16 cellular contexts compared by ENCODE assay signal in the genomic region with DNA sequence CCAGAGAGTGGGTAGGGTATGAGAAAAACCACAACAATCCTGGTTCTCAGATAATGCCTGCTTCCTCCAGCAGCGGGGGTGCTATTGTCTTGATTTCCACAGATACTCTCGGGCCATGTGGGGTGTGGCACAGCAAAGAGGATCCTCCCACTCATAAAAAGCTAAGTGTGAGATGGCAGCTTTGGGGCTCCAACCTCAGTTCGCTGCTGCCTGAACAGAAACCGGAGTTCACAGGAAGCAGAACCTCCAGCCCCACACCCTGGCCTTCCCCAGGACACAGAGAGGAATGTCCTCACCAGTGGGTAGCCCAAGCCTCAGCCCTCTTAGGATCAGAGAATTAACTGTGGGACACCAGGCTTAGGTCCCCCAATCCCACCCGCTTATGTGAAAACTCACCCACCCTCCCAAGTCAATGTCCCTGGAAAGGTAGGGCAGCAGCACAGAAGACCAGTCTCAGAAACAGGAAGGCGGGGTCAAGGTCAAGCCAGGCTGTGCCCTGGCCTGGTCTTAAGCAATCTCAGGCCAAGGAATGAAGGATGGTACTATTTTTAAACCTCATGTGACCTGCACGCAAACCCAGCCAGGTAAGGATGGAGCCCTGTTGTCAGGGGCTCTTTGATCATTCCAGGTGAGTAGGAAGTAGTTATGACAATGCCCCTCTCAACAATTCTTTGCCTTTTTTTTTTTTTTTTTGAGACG. TPM values are rescaled to one million over a fixed set of nuclear protein-coding genes. Genes with fewer than 3 reads are reported as not detected.
DNase-seq lines count a peak whose midpoint lies in the region; ATAC-seq and TF ChIP-seq lines count a peak whose summit lies in the region.
"Had no signal": no experiment of that assay in that cellular context is flagged by ENCODE, and none has a peak within 500 bp of the region (broad histone marks: within the 10 kb centered on the region; RNA-seq: fewer than 3 reads in every experiment).

No MANE protein-coding gene starts in this region.

- DNase-seq in activated naive CD8-positive, alpha-beta T cell treated with anti-CD3 and anti-CD28 coated beads for 36 hours = no peak
- DNase-seq in activated naive CD8-positive, alpha-beta T cell treated with anti-CD3 and anti-CD28 coated beads, Interleukin-2, amount 50 U/mL, for 24 hours = no peak
- DNase-seq in coronary artery (ENCODE audit: low spot score) (no peak), mucosa of descending colon (peak; percentile 64 to 84 (median 71)), tibial nerve (ENCODE audit: low spot score in 2 of 2) (no peak)
- no peak for DNase-seq in effector memory CD4-positive, alpha-beta T cell
- DNase-seq: amygdala; DMS153; effector memory CD8-positive, alpha-beta T cell; NCI-H1436; NCI-H69 had no signal

- no peaks in the 10 kb centered on the region for H3K9me3 Mint-ChIP-seq in activated naive CD8-positive, alpha-beta T cell treated with anti-CD3 and anti-CD28 coated beads for 36 hours
- H3K9me3 Mint-ChIP-seq in activated naive CD8-positive, alpha-beta T cell treated with anti-CD3 and anti-CD28 coated beads, Interleukin-2, amount 50 U/mL, for 24 hours = no peaks in the 10 kb centered on the region
- H3K9me3 Mint-ChIP-seq: effector memory CD8-positive, alpha-beta T cell; type B pancreatic cell had no signal

- H3K36me3 ChIP-seq in mucosa of descending colon (ENCODE audit: low read depth) (no peaks in the 10 kb centered on the region), tibial nerve (peaks cover 0 to 62% (median 12%) of the 10 kb centered on the region in 3 donors)
- H3K36me3 ChIP-seq in effector memory CD4-positive, alpha-beta T cell (ENCODE audit: control insufficient read depth, insufficient read depth, low read length) = peaks cover 34% of the 10 kb centered on the region

- no peaks in the 10 kb centered on the region for H3K27me3 Mint-ChIP-seq in activated naive CD8-positive, alpha-beta T cell treated with anti-CD3 and anti-CD28 coated beads for 36 hours
- no peaks in the 10 kb centered on the region for H3K27me3 Mint-ChIP-seq in activated naive CD8-positive, alpha-beta T cell treated with anti-CD3 and anti-CD28 coated beads, Interleukin-2, amount 50 U/mL, for 24 hours
- H3K27me3 Mint-ChIP-seq: effector memory CD8-positive, alpha-beta T cell; type B pancreatic cell had no signal

- H3K4me1 ChIP-seq in mucosa of descending colon (ENCODE audit: low read depth) = peaks cover 60% of the 10 kb centered on the region
- peaks cover 0 to 94% (median 40%) of the 10 kb centered on the region in 4 donors for H3K4me1 ChIP-seq in tibial nerve
- no peaks in the 10 kb centered on the region for H3K4me1 ChIP-seq in effector memory CD4-positive, alpha-beta T cell (ENCODE audit: control insufficient read depth, insufficient read depth, low read length, poor library complexity, severe bottlenecking)

- TF ChIP-seq EP300 in tibial nerve (IDR thresholded peaks at IDR 0.05) = no peak

- H3K9me3 ChIP-seq in mucosa of descending colon (no peaks in the 10 kb centered on the region), tibial nerve (no peaks in the 10 kb centered on the region)
- H3K9me3 ChIP-seq in effector memory CD4-positive, alpha-beta T cell (ENCODE audit: control insufficient read depth, low read length) = no peaks in the 10 kb centered on the region
- H3K9me3 ChIP-seq: A549, SJSA1 had no signal

- no peak for TF ChIP-seq POLR2A in tibial nerve (IDR thresholded peaks at IDR 0.05)

- no peak overlapping the region for H3K4me3 Mint-ChIP-seq in activated naive CD8-positive, alpha-beta T cell treated with anti-CD3 and anti-CD28 coated beads for 36 hours
- H3K4me3 Mint-ChIP-seq in activated naive CD8-positive, alpha-beta T cell treated with anti-CD3 and anti-CD28 coated beads, Interleukin-2, amount 50 U/mL, for 24 hours = no peak overlapping the region
- H3K4me3 Mint-ChIP-seq: effector memory CD8-positive, alpha-beta T cell; type B pancreatic cell had no signal

- no peak for ATAC-seq in activated naive CD8-positive, alpha-beta T cell treated with anti-CD3 and anti-CD28 coated beads, Interleukin-2, amount 50 U/mL, for 24 hours
- ATAC-seq in mucosa of descending colon = peak; percentile 89
- no peak for ATAC-seq in GM19035 (IDR thresholded peaks at IDR 0.05; ENCODE audit: unreplicated experiment)
- no peak for ATAC-seq in esophagus mucosa
- ATAC-seq: A549; effector memory CD8-positive, alpha-beta T cell had no signal

- peaks cover 4% of the 10 kb centered on the region for H3K36me3 Mint-ChIP-seq in activated naive CD8-positive, alpha-beta T cell treated with anti-CD3 and anti-CD28 coated beads for 36 hours
- H3K36me3 Mint-ChIP-seq in activated naive CD8-positive, alpha-beta T cell treated with anti-CD3 and anti-CD28 coated beads, Interleukin-2, amount 50 U/mL, for 24 hours (ENCODE audit: low read depth) = peaks cover 11% of the 10 kb centered on the region

- no peak for TF ChIP-seq CTCF in coronary artery (IDR thresholded peaks at IDR 0.05)
- no peak for TF ChIP-seq CTCF in mucosa of descending colon (IDR thresholded peaks at IDR 0.05)
- no peak for TF ChIP-seq CTCF in tibial nerve (IDR thresholded peaks at IDR 0.05)

- peaks cover 33% of the 10 kb centered on the region for H3K4me1 Mint-ChIP-seq in activated naive CD8-positive, alpha-beta T cell treated with anti-CD3 and anti-CD28 coated beads for 36 hours
- peaks cover 16% of the 10 kb centered on the region for H3K4me1 Mint-ChIP-seq in activated naive CD8-positive, alpha-beta T cell treated with anti-CD3 and anti-CD28 coated beads, Interleukin-2, amount 50 U/mL, for 24 hours

- H3K27ac ChIP-seq in coronary artery = peak overlapping the region; percentile 52 to 99
- peak overlapping the region in 3 of 4 donors; percentile 18 to 71 (median 58) for H3K27ac ChIP-seq in tibial nerve
- H3K27ac ChIP-seq in effector memory CD4-positive, alpha-beta T cell (ENCODE audit: insufficient read depth, low read length, poor library complexity, severe bottlenecking) = no peak overlapping the region
- H3K27ac ChIP-seq: A549, SJSA1 had no signal

- 66 to 70% methylated on average over 6 to 8 of the region's 8 CpGs for WGBS in tibial nerve, 2 donors

- H3K4me3 ChIP-seq in coronary artery (no peak overlapping the region), mucosa of descending colon (no peak overlapping the region), tibial nerve (no peak overlapping the region)
- H3K4me3 ChIP-seq in effector memory CD4-positive, alpha-beta T cell (ENCODE audit: insufficient read depth, low read depth, low read length, poor library complexity, severe bottlenecking) = no peak overlapping the region
- H3K4me3 ChIP-seq: A549, SJSA1 had no signal

- intact Hi-C loops in mucosa of descending colon (cut with DNase I, micrococcal nuclease) = no loop called here

- H3K27ac Mint-ChIP-seq in activated naive CD8-positive, alpha-beta T cell treated with anti-CD3 and anti-CD28 coated beads for 36 hours = peak overlapping the region; percentile 5
- no peak overlapping the region for H3K27ac Mint-ChIP-seq in activated naive CD8-positive, alpha-beta T cell treated with anti-CD3 and anti-CD28 coated beads, Interleukin-2, amount 50 U/mL, for 24 hours
- H3K27ac Mint-ChIP-seq: effector memory CD8-positive, alpha-beta T cell; type B pancreatic cell had no signal

- H3K27me3 ChIP-seq in tibial nerve = no peaks in the 10 kb centered on the region
- H3K27me3 ChIP-seq in effector memory CD4-positive, alpha-beta T cell (replicated peaks; ENCODE audit: control insufficient read depth, insufficient read depth, low read length, poor library complexity, severe bottlenecking) = no peaks in the 10 kb centered on the region
- H3K27me3 ChIP-seq: SJSA1 had no signal

RNA-seq across cellular contexts. Expression of gene KCTD10, which starts 9.0 kb away (rescaled TPM):
- 10 to 100 TPM; 47.6 to 48.9 TPM for total RNA-seq in activated naive CD8-positive, alpha-beta T cell treated with anti-CD3 and anti-CD28 coated beads for 36 hours
- total RNA-seq in mucosa of descending colon = 10 to 100 TPM; 81.1 to 86.3 (median 86.0) TPM
- 10 to 100 TPM; 58.6 to 77.7 (median 67.2) TPM for total RNA-seq in tibial nerve
- 51.7 TPM for total RNA-seq in esophagus mucosa

RNA-seq across cellular contexts. Expression of gene UBE3B, which starts 9.3 kb away (rescaled TPM):
- total RNA-seq in activated naive CD8-positive, alpha-beta T cell treated with anti-CD3 and anti-CD28 coated beads for 36 hours = 10 to 100 TPM; 23.4 to 23.5 TPM
- 10 to 100 TPM; 52.5 to 62.3 (median 54.6) TPM for total RNA-seq in mucosa of descending colon
- 10 to 100 TPM; 51.0 to 93.5 (median 78.9) TPM for total RNA-seq in tibial nerve
- 29.6 TPM for total RNA-seq in esophagus mucosa

Comparison
In these comparisons a context has a peak if more than half of its experiments do, and no peak if none do; other contexts are left out.
1. DNase-seq: peak in mucosa of descending colon (3 of 3); none in activated naive CD8-positive, alpha-beta T cell treated with anti-CD3 and anti-CD28 coated beads for 36 hours (single experiment), activated naive CD8-positive, alpha-beta T cell treated with anti-CD3 and anti-CD28 coated beads, Interleukin-2, amount 50 U/mL, for 24 hours (single experiment), coronary artery (single experiment), tibial nerve (0 of 2) and effector memory CD4-positive, alpha-beta T cell (0 of 3).